18 cellular contexts compared by ENCODE assay signal in the genomic region with DNA sequence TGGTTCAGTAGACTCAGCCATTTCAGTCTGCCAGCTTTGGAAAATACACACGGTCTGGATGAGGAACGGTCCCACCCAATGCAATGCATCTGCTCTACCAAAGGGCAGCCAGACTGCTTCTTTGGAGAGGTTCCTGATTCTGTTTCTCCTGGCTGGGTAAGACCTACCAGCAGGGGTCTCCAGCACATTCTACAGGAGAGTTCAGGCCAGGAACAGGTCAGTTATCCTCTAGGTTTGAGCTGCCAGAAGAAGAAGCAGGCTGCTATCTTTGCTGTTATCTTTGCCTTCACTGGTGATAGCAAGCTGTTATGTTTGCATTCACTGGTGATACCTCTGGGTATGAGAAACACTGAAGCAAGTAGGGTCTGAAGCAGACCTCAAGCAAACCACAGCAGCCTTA.
DNase-seq lines count a peak whose midpoint lies in the region; TF ChIP-seq lines count a peak whose summit lies in the region.
"Had no signal": no experiment of that assay in that cellular context is flagged by ENCODE, and none has a peak within 500 bp of the region (broad histone marks: within the 10 kb centered on the region; RNA-seq: fewer than 3 reads in every experiment).

No MANE protein-coding gene starts in this region.

- DNase-seq in DMS 273 treated with DMSO at 0.1 percent for 48 hours (lab: John Stamatoyannopoulos, UW) (peak; percentile 18), GM13977 (ENCODE audit: low spot score) (no peak), OCI-M1 (lab: John Stamatoyannopoulos, UW) (peak; percentile 25), iPS-NIHi7 (ENCODE audit: extremely low spot score) (peak; percentile 11), DMS114 treated with DMSO at 0.1 percent for 48 hours (lab: John Stamatoyannopoulos, UW; ENCODE audit: unreplicated experiment) (no peak), SW 1271 (lab: John Stamatoyannopoulos, UW) (no peak), NCI-H146 (lab: John Stamatoyannopoulos, UW) (no peak)
- DNase-seq in stimulated activated CD4-positive, alpha-beta T cell treated with anti-CD3 and anti-CD28 coated beads, Interleukin-4, amount 100 ng/mL, for 24 hours: no peak
- DNase-seq: activated naive CD4-positive, alpha-beta T cell treated with anti-CD3 and anti-CD28 coated beads, Interleukin-2, amount 10 ng/mL, durations not matched to agents 7 days and 5 days; AML-193; Calu3; foreskin melanocyte; left lung; NCI-H187; NCI-H510A treated with DMSO at 0.1 percent for 48 hours; occipital lobe; T-helper 1 cell; testis had no signal

- peak; percentile 22 for TF ChIP-seq CTCF in GM13977 (IDR thresholded peaks at IDR 0.05; ENCODE audit: extremely low read depth, insufficient read depth, missing control alignments)

- in situ Hi-C loops in GM13977 (cut with MboI; ENCODE audit: low pct_unique_long_range_greater_than_20kb, low sequenced_read_pairs, unreplicated experiment): no loop called here

Comparison
In these comparisons a context has a peak if more than half of its experiments do, and no peak if none do; other contexts are left out.
1. DNase-seq: peak in DMS 273 treated with DMSO at 0.1 percent for 48 hours (single experiment), OCI-M1 (single experiment) and iPS-NIHi7 (single experiment); none in GM13977 (single experiment), stimulated activated CD4-positive, alpha-beta T cell treated with anti-CD3 and anti-CD28 coated beads, Interleukin-4, amount 100 ng/mL, for 24 hours (single experiment), DMS114 treated with DMSO at 0.1 percent for 48 hours (single experiment), SW 1271 (0 of 2) and NCI-H146 (single experiment).